2 cellular contexts compared by ENCODE assay signal in genomic region chrX:136608295-136608933, GRCh38.
TF ChIP-seq lines count a peak whose summit lies in the region.

No MANE protein-coding gene starts in this region.

TF ChIP-seq in GM23338, 12 proteins besides CTCF, POLR2A, EP300 and RAD21:
- TF ChIP-seq REST (IDR thresholded peaks at IDR 0.05; ENCODE audit: unreplicated experiment), result no peak
- no peak for TF ChIP-seq CREB1 (CRISPR knock-in tag; IDR thresholded peaks at IDR 0.05; ENCODE audit: low read depth)
- no peak for TF ChIP-seq ZNF462 (CRISPR knock-in tag; IDR thresholded peaks at IDR 0.05)
- no peak for TF ChIP-seq EZH2phosphoT487 (IDR thresholded peaks at IDR 0.05; ENCODE audit: unreplicated experiment)
- no peak for TF ChIP-seq ZNF114 (CRISPR knock-in tag; IDR thresholded peaks at IDR 0.05)
- TF ChIP-seq ZNF331 (CRISPR knock-in tag; IDR thresholded peaks at IDR 0.05; ENCODE audit: low read depth), result no peak
- no peak for TF ChIP-seq ETS1 (IDR thresholded peaks at IDR 0.05)
- TF ChIP-seq STAT1 (IDR thresholded peaks at IDR 0.05; ENCODE audit: unreplicated experiment), result no peak
- TF ChIP-seq POLR2AphosphoS5 (IDR thresholded peaks at IDR 0.05; ENCODE audit: low read depth), result no peak
- no peak for TF ChIP-seq NANOG (IDR thresholded peaks at IDR 0.05; ENCODE audit: borderline replicate concordance)
- TF ChIP-seq JUNB (IDR thresholded peaks at IDR 0.05; ENCODE audit: unreplicated experiment), result no peak
- no peak for TF ChIP-seq EZH2 (IDR thresholded peaks at IDR 0.05; ENCODE audit: low read depth, unreplicated experiment)

TF ChIP-seq in HepG2, 621 proteins besides CTCF, POLR2A, EP300 and RAD21:
- TF ChIP-seq ZNF510 (CRISPR knock-in tag; IDR thresholded peaks at IDR 0.05; ENCODE audit: low read depth) (no peak), STAG1 (CRISPR knock-in tag; IDR thresholded peaks at IDR 0.05) (peak; percentile 22)
TF ChIP-seq in HepG2: peak in this region for 1.
